ENCODE assay signal across 2 cellular contexts in the genomic region with DNA sequence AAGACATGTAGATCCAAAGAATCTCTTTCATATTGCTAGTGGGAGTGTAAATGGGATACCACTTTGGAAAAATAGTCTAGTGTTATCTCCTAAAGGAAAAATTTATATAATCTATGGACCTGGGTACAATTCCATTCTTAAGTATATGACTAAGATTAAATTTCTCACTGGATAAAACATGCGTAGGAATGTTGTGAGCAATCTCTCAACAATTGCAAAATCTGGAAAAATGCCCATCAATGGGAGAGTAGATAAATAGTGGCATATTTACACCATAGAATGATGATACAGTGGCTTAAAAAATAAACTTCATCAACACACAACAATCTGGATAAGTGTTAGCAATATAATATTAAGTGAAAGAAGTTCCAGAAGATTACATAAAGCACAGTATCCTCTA.
TF ChIP-seq lines count a peak whose summit lies in the region.

No MANE protein-coding gene starts in this region.

TF ChIP-seq in SK-N-SH, 30 proteins besides CTCF, POLR2A, EP300 and RAD21 (continued from another document and continues in another):
- TF ChIP-seq TAF1 (IDR thresholded peaks at IDR 0.05; ENCODE audit: borderline replicate concordance, low read depth, low read length) (no peak), EZH2phosphoT487 (IDR thresholded peaks at IDR 0.05; ENCODE audit: borderline replicate concordance, low read depth) (no peak), MEF2A (IDR thresholded peaks at IDR 0.05; ENCODE audit: borderline replicate concordance, low read depth) (no peak), POLR2AphosphoS5 (IDR thresholded peaks at IDR 0.05; ENCODE audit: low read depth, low read length) (no peak), NRF1 (IDR thresholded peaks at IDR 0.05; ENCODE audit: low read depth, low read length) (no peak), USF2 (IDR thresholded peaks at IDR 0.05; ENCODE audit: borderline replicate concordance, low read depth, low read length) (no peak), ZBTB33 (IDR thresholded peaks at IDR 0.05; ENCODE audit: borderline replicate concordance, low read depth) (no peak), GATA2 (CRISPR knock-in tag; IDR thresholded peaks at IDR 0.05) (no peak), RCOR1 (IDR thresholded peaks at IDR 0.05; ENCODE audit: low read length) (no peak), CHD2 (IDR thresholded peaks at IDR 0.05; ENCODE audit: low read length, partially characterized antibody) (no peak), USF1 (IDR thresholded peaks at IDR 0.05; ENCODE audit: borderline replicate concordance, low read depth) (no peak), FOXJ3 (CRISPR knock-in tag; IDR thresholded peaks at IDR 0.05) (no peak), SIN3A (IDR thresholded peaks at IDR 0.05; ENCODE audit: borderline replicate concordance, low read depth, low read length) (no peak), RFX5 (IDR thresholded peaks at IDR 0.05; ENCODE audit: low read length) (no peak), YY1 (IDR thresholded peaks at IDR 0.05; ENCODE audit: low read depth) (no peak)
- TF ChIP-seq, protein P1, sequence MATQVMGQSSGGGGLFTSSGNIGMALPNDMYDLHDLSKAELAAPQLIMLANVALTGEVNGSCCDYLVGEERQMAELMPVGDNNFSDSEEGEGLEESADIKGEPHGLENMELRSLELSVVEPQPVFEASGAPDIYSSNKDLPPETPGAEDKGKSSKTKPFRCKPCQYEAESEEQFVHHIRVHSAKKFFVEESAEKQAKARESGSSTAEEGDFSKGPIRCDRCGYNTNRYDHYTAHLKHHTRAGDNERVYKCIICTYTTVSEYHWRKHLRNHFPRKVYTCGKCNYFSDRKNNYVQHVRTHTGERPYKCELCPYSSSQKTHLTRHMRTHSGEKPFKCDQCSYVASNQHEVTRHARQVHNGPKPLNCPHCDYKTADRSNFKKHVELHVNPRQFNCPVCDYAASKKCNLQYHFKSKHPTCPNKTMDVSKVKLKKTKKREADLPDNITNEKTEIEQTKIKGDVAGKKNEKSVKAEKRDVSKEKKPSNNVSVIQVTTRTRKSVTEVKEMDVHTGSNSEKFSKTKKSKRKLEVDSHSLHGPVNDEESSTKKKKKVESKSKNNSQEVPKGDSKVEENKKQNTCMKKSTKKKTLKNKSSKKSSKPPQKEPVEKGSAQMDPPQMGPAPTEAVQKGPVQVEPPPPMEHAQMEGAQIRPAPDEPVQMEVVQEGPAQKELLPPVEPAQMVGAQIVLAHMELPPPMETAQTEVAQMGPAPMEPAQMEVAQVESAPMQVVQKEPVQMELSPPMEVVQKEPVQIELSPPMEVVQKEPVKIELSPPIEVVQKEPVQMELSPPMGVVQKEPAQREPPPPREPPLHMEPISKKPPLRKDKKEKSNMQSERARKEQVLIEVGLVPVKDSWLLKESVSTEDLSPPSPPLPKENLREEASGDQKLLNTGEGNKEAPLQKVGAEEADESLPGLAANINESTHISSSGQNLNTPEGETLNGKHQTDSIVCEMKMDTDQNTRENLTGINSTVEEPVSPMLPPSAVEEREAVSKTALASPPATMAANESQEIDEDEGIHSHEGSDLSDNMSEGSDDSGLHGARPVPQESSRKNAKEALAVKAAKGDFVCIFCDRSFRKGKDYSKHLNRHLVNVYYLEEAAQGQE (IDR thresholded peaks at IDR 0.05; ENCODE audit: low read depth, low read length), result no peak
- TF ChIP-seq, protein P2, sequence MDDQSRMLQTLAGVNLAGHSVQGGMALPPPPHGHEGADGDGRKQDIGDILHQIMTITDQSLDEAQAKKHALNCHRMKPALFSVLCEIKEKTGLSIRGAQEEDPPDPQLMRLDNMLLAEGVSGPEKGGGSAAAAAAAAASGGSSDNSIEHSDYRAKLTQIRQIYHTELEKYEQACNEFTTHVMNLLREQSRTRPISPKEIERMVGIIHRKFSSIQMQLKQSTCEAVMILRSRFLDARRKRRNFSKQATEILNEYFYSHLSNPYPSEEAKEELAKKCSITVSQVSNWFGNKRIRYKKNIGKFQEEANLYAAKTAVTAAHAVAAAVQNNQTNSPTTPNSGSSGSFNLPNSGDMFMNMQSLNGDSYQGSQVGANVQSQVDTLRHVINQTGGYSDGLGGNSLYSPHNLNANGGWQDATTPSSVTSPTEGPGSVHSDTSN (IDR thresholded peaks at IDR 0.05), result peak; percentile 23; the same call in 1 of the 2 replicates
- TF ChIP-seq, protein P3, sequence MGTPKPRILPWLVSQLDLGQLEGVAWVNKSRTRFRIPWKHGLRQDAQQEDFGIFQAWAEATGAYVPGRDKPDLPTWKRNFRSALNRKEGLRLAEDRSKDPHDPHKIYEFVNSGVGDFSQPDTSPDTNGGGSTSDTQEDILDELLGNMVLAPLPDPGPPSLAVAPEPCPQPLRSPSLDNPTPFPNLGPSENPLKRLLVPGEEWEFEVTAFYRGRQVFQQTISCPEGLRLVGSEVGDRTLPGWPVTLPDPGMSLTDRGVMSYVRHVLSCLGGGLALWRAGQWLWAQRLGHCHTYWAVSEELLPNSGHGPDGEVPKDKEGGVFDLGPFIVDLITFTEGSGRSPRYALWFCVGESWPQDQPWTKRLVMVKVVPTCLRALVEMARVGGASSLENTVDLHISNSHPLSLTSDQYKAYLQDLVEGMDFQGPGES (IDR thresholded peaks at IDR 0.05; ENCODE audit: low read depth, low read length), result no peak

TF ChIP-seq in HEK293T, 16 proteins besides CTCF, POLR2A, EP300 and RAD21 (continued from another document):
- TF ChIP-seq CTBP1 (IDR thresholded peaks at IDR 0.05; ENCODE audit: borderline replicate concordance), result no peak
- no peak for TF ChIP-seq LEF1 (IDR thresholded peaks at IDR 0.05; ENCODE audit: borderline replicate concordance)
- TF ChIP-seq FOXA1 (IDR thresholded peaks at IDR 0.05), result no peak
- TF ChIP-seq HDGF (IDR thresholded peaks at IDR 0.05; ENCODE audit: borderline replicate concordance), result no peak
- TF ChIP-seq SP1 (IDR thresholded peaks at IDR 0.05), result no peak
- TF ChIP-seq BHLHE40 (IDR thresholded peaks at IDR 0.05; ENCODE audit: borderline replicate concordance), result no peak
- TF ChIP-seq FOXM1 (IDR thresholded peaks at IDR 0.05; ENCODE audit: borderline replicate concordance), result no peak
- TF ChIP-seq SUZ12 (IDR thresholded peaks at IDR 0.05), result no peak
- no peak for TF ChIP-seq ZNF384 (IDR thresholded peaks at IDR 0.05)
